ENCODE assay signal across 11 cellular contexts in the genomic region with DNA sequence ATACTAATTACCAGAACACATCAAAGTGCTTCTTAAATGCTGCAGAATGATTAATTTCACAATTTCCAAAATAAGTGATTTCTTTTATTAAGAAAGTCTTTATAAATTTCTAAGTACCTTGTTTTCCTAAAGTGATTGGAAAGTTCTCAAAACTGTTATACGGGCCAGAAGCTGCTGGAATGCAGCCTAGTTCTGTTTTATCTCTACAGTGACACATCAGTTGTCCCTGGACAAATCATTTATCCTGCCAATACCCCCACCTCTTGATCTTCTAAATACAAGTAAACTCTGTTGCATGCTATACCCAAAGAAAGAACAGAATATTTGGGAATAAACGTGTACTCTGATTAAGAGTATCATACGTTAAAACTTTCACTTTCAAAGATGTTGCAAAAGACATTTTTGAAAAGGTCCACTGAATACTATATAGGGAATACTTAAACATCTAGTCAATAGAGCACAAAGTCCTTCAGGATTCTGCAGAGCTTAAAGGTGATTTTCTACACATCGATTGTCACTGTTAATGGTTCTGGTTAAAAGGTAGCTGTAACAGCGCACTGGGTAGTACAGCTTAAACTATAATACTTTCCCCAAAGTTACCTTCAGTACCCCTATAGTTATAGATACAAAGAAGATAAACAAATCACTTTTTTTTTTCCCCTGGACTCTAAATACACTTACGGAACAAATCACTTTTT.
A peak's percentile ranks its signal among the peaks of the same experiment; 100 is the strongest.
DNase-seq lines count a peak whose midpoint lies in the region; ATAC-seq, FAIRE-seq and TF ChIP-seq lines count a peak whose summit lies in the region.
"Had no signal": no experiment of that assay in that cellular context is flagged by ENCODE, and none has a peak within 500 bp of the region (broad histone marks: within the 10 kb centered on the region; RNA-seq: fewer than 3 reads in every experiment).

No MANE protein-coding gene starts in this region.

- H3K4me3 Mint-ChIP-seq in activated naive CD4-positive, alpha-beta T cell treated with anti-CD3 and anti-CD28 coated beads, Interleukin-2, amount 10 ng/mL, durations not matched to agents 7 days and 5 days: peak overlapping the region; percentile 81

- no peaks in the 10 kb centered on the region for H3K27me3 ChIP-seq in GM12878 (replicated peaks in 1 of 2; ENCODE audit: control insufficient read depth in 2 of 2, insufficient read depth in 2 of 2, low read length in 1 of 2)
- H3K27me3 ChIP-seq in tibial nerve: no peaks in the 10 kb centered on the region
- H3K27me3 ChIP-seq in left lung: no peaks in the 10 kb centered on the region

- intact Hi-C loops in GM12878 (cut with micrococcal nuclease; ENCODE audit: unreplicated experiment): loop anchor here (5.0 kb wide), 1 partner anchor 168 kb away; the partner anchor contains the start of gene SIK3
- intact Hi-C loops in left lung (cut with DNase I): no loop called here

- no peak for DNase-seq in activated naive CD4-positive, alpha-beta T cell treated with anti-CD3 and anti-CD28 coated beads, Interleukin-2, amount 10 ng/mL, durations not matched to agents 7 days and 5 days
- no peak for DNase-seq in activated naive CD4-positive, alpha-beta T cell treated with Interleukin-2 at 50 U/mL for 16 hours
- DNase-seq in GM12878 (ENCODE audit: low read depth, low spot score): no peak
- no peak for DNase-seq in left lobe of liver (ENCODE audit: low spot score)
- DNase-seq in tibial nerve (ENCODE audit: low spot score in 2 of 2): no peak
- DNase-seq in NCI-H2196 (lab: John Stamatoyannopoulos, UW; ENCODE audit: unreplicated experiment): no peak
- no peak for DNase-seq in left lung
- DNase-seq in frontal cortex (ENCODE audit: low spot score in 2 of 2): no peak
- DNase-seq: HFFc6, occipital lobe had no signal

- no peak for ATAC-seq in GM12878
- ATAC-seq in left lobe of liver: peak; percentile 77
- no peak for ATAC-seq in left lung

- no peaks in the 10 kb centered on the region for H4K20me1 ChIP-seq in GM12878 (ENCODE audit: control insufficient read depth, insufficient read depth)

- no peak for TF ChIP-seq RAD21 in GM12878 (IDR thresholded peaks at IDR 0.05; ENCODE audit: insufficient read depth, low read depth, low read length)

- CTCF ChIA-PET in activated naive CD4-positive, alpha-beta T cell treated with anti-CD3 and anti-CD28 coated beads, Interleukin-2, amount 10 ng/mL, durations not matched to agents 7 days and 5 days (lab: Charles Lee): interaction anchor here (0.5 to 3.1 kb wide), 12 partner anchors 9 to 173 kb away, joined by 3 to 20 read pairs (median 4); partner anchors contain the start of genes APOA5 and SIK3
- CTCF ChIA-PET in GM12878 (lab: Yijun Ruan, JAX): interaction anchor here (0.7 to 2.0 kb wide), 15 partner anchors 12 to 296 kb away, joined by 3 to 9 read pairs (median 3); partner anchors contain the start of gene PAFAH1B2

- H3K36me3 ChIP-seq in GM12878 (ENCODE audit: control insufficient read depth in 2 of 2, insufficient read depth in 2 of 2, low read length in 1 of 2) (peaks cover 1 to 11% of the 10 kb centered on the region in 2 experiments; a peak in 2 of 4 replicates), tibial nerve (peaks cover 0 to 23% (median 0%) of the 10 kb centered on the region in 3 donors), left lung (peaks cover 0 to 24% of the 10 kb centered on the region in 2 donors)

- H3K4me2 ChIP-seq in GM12878 (ENCODE audit: control insufficient read depth, insufficient read depth): peak overlapping the region; percentile 39; the same call in 1 of the 2 replicates

- RAD21 ChIA-PET in GM12878 (lab: Charles Lee; ENCODE audit: unreplicated experiment): interaction anchor here (0.6 to 2.6 kb wide), 18 partner anchors 29 to 252 kb away, joined by 3 to 15 read pairs (median 4); partner anchors contain the start of genes PAFAH1B2 and SIK3

- peaks cover 5% of the 10 kb centered on the region for H3K9me3 Mint-ChIP-seq in activated naive CD4-positive, alpha-beta T cell treated with anti-CD3 and anti-CD28 coated beads, Interleukin-2, amount 10 ng/mL, durations not matched to agents 7 days and 5 days
- H3K9me3 Mint-ChIP-seq: HFFc6 had no signal

- TF ChIP-seq EP300 in GM12878 (IDR thresholded peaks at IDR 0.05; ENCODE audit: borderline replicate concordance in 1 of 2, control insufficient read depth in 1 of 2, low read depth in 2 of 2, low read length in 2 of 2) (no peak), tibial nerve (IDR thresholded peaks at IDR 0.05) (no peak)

- FAIRE-seq in GM12878 (lab: Jason Lieb, UNC): no peak
- no peak for FAIRE-seq in frontal cortex (lab: Jason Lieb, UNC)

- no peak overlapping the region for H3K9ac ChIP-seq in GM12878 (ENCODE audit: control insufficient read depth, insufficient read depth, low read length)

- TF ChIP-seq POLR2A in GM12878 (IDR thresholded peaks at IDR 0.05; ENCODE audit: low read depth, low read length): no peak
- TF ChIP-seq POLR2A in tibial nerve (IDR thresholded peaks at IDR 0.05): no peak

- TF ChIP-seq CTCF in GM12878 (IDR thresholded peaks at IDR 0.05 in 2 of 3, conservative IDR thresholded peaks at IDR 0.05 in 1 of 3; ENCODE audit: control insufficient read depth in 2 of 3, extremely low read depth in 1 of 3, insufficient read depth in 1 of 3, low read depth in 3 of 3, low read length in 3 of 3) (no peak), tibial nerve (IDR thresholded peaks at IDR 0.05) (no peak), left lung (IDR thresholded peaks at IDR 0.05) (no peak)

- in situ Hi-C loops in GM12878 (cut with MboI): no loop called here

- POLR2A ChIA-PET in GM12878 (lab: Charles Lee): interaction anchor here (0.6 to 1.4 kb wide), 5 partner anchors 25 to 167 kb away, joined by 3 to 5 read pairs (median 3); no protein-coding TSS in a partner anchor

- peak overlapping the region; percentile 26; the same call in 1 of the 2 replicates for H3K4me3 ChIP-seq in GM12878
- H3K4me3 ChIP-seq in tibial nerve: peak overlapping the region in 2 of 4 donors; percentile 3 to 31
- no peak overlapping the region for H3K4me3 ChIP-seq in left lung

- peak overlapping the region; percentile 92 for H3K27ac Mint-ChIP-seq in activated naive CD4-positive, alpha-beta T cell treated with anti-CD3 and anti-CD28 coated beads, Interleukin-2, amount 10 ng/mL, durations not matched to agents 7 days and 5 days
- H3K27ac Mint-ChIP-seq: HFFc6 had no signal

- BruUV-seq in GM12878 (replicated peaks; lab: Mats Ljungman, UMichigan): no TSS peak

- SMC1A ChIA-PET in GM12878 (lab: Charles Lee; ENCODE audit: uncharacterized antibody, unreplicated experiment): interaction anchor here (0.7 to 3.2 kb wide), 26 partner anchors 10 to 215 kb away, joined by 3 to 21 read pairs (median 4); partner anchors contain the start of genes APOA5 and PAFAH1B2

- H3K4me1 ChIP-seq in GM12878 (ENCODE audit: control insufficient read depth, insufficient read depth, low read length) (peaks cover 62% of the 10 kb centered on the region), tibial nerve (peaks cover 0 to 53% (median 24%) of the 10 kb centered on the region in 4 donors), left lung (peaks cover 26 to 59% of the 10 kb centered on the region in 2 donors)

- H3K9me3 ChIP-seq in GM12878 (replicated peaks; ENCODE audit: control insufficient read depth, insufficient read depth, low read length) (no peaks in the 10 kb centered on the region), tibial nerve (no peaks in the 10 kb centered on the region), left lung (no peaks in the 10 kb centered on the region)

- H3K27ac ChIP-seq in GM12878 (ENCODE audit: control insufficient read depth, insufficient read depth) (no peak overlapping the region), tibial nerve (peak overlapping the region; percentile 33 to 78 (median 72)), left lung (peak overlapping the region in 1 of 2 donors; percentile 53)
- H3K27ac ChIP-seq: epithelial cell of prostate had no signal

- H2AFZ ChIP-seq in GM12878 (ENCODE audit: control insufficient read depth, low read depth, low read length): no peak overlapping the region

- H3K4me1 Mint-ChIP-seq in activated naive CD4-positive, alpha-beta T cell treated with anti-CD3 and anti-CD28 coated beads, Interleukin-2, amount 10 ng/mL, durations not matched to agents 7 days and 5 days: peaks cover 90% of the 10 kb centered on the region

- H3K36me3 Mint-ChIP-seq in activated naive CD4-positive, alpha-beta T cell treated with anti-CD3 and anti-CD28 coated beads, Interleukin-2, amount 10 ng/mL, durations not matched to agents 7 days and 5 days: peaks cover 29% of the 10 kb centered on the region

- 71% methylated on average over 6 of the region's 6 CpGs for WGBS in GM12878 (ENCODE audit: insufficient coverage, insufficient replicate concordance, low lambda C conversion rate, missing lambda C conversion rate)
- WGBS in tibial nerve, 2 donors: 20% methylated on average over 6 of the region's 6 CpGs

- H3K27me3 Mint-ChIP-seq in activated naive CD4-positive, alpha-beta T cell treated with anti-CD3 and anti-CD28 coated beads, Interleukin-2, amount 10 ng/mL, durations not matched to agents 7 days and 5 days: no peaks in the 10 kb centered on the region

- no peaks in the 10 kb centered on the region; the same call in none of the 2 replicates for H3K79me2 ChIP-seq in GM12878 (ENCODE audit: control insufficient read depth, insufficient read depth, low read length)

TF ChIP-seq in GM12878, 131 proteins besides CTCF, POLR2A, EP300 and RAD21:
- TF ChIP-seq LARP7 (IDR thresholded peaks at IDR 0.05): no peak
- TF ChIP-seq TCF7 (IDR thresholded peaks at IDR 0.05; ENCODE audit: borderline replicate concordance): peak; percentile 14; the same call in 1 of the 2 replicates
